11 cellular contexts compared by ENCODE assay signal in genomic region chr15:67946701-67947100, GRCh38.
DNase-seq lines count a peak whose midpoint lies in the region; TF ChIP-seq lines count a peak whose summit lies in the region.
"Had no signal": no experiment of that assay in that cellular context is flagged by ENCODE, and none has a peak within 500 bp of the region (broad histone marks: within the 10 kb centered on the region; RNA-seq: fewer than 3 reads in every experiment).

No MANE protein-coding gene starts in this region.

- H3K27ac Mint-ChIP-seq in osteocyte (ENCODE audit: unreplicated experiment), result peak overlapping the region; percentile 56

- H3K4me3 ChIP-seq in GM08714 (ENCODE audit: low read length), result peak overlapping the region; percentile 33; the same call in 1 of the 2 replicates

- no peak for TF ChIP-seq CTCF in osteocyte (IDR thresholded peaks at IDR 0.05)

- no peak overlapping the region for H3K4me3 Mint-ChIP-seq in osteocyte (ENCODE audit: unreplicated experiment)

- H3K4me1 Mint-ChIP-seq in osteocyte (ENCODE audit: unreplicated experiment), result peaks cover 40% of the 10 kb centered on the region

- H3K27me3 Mint-ChIP-seq in osteocyte (ENCODE audit: unreplicated experiment), result no peaks in the 10 kb centered on the region

- H3K9me3 Mint-ChIP-seq in osteocyte (ENCODE audit: unreplicated experiment), result no peaks in the 10 kb centered on the region

- peak; percentile 50 for DNase-seq in KBM-7
- no peak for DNase-seq in caudate nucleus (lab: John Stamatoyannopoulos, UW)
- no peak for DNase-seq in osteocyte (ENCODE audit: extremely low spot score, unreplicated experiment)
- no peak for DNase-seq in anterior cingulate cortex (lab: John Stamatoyannopoulos, UW)
- DNase-seq in NCI-H1048 (lab: John Stamatoyannopoulos, UW), result no peak
- DNase-seq in retina, result no peak
- DNase-seq in putamen (ENCODE audit: low spot score), result no peak
- DNase-seq: NCI-H2081, SK-N-SH had no signal

- in situ Hi-C loops in KBM-7 (cut with MboI; ENCODE audit: low pct_unique_long_range_greater_than_20kb, low sequenced_read_pairs), result no loop called here

- H3K36me3 Mint-ChIP-seq in osteocyte (ENCODE audit: unreplicated experiment), result no peaks in the 10 kb centered on the region

- H3K27ac ChIP-seq in caudate nucleus (ENCODE audit: low read depth, low read length), result peak overlapping the region; percentile 40
- H3K27ac ChIP-seq: HL-60 had no signal
